Comparison of ENCODE assay signal across 8 cellular contexts in the genomic region with DNA sequence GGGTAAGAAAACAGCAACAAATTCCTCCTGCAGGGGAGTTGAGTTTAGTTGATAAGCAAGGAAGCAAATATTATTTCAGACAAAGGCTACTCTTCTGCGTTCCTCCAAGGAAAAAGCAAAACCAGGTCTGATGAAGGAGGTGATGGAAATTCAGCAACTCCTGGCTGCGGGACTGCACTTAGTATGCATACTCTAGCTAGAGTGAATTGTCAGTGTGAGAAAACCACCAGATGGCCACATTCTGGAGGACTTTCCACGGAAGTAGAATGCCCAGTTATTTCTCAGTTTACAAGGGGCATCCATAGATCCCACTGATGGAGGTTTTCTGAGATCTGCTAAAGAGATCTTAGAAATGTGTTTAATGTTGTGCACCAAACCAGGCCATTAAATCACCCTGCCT.
"Had no signal": no experiment of that assay in that cellular context is flagged by ENCODE, and none has a peak within 500 bp of the region (broad histone marks: within the 10 kb centered on the region; RNA-seq: fewer than 3 reads in every experiment).

No MANE protein-coding gene starts in this region.

- H3K4me3 Mint-ChIP-seq: HFFc6 had no signal

- ATAC-seq: HCT116, K562 had no signal

- H3K9me3 ChIP-seq: HAP-1 had no signal

- H3K36me3 ChIP-seq: HAP-1 had no signal

- H3K27ac ChIP-seq: GM23248 had no signal

- H3K27ac Mint-ChIP-seq: HFFc6 had no signal

- DNase-seq: GM23248, GOT3, H7, HFFc6, IMR-90 had no signal

- H3K9me3 Mint-ChIP-seq: HFFc6 had no signal

- H3K4me1 ChIP-seq: HAP-1 had no signal

- H3K4me3 ChIP-seq: GM23248, HAP-1, K562 had no signal
